8 cellular contexts compared by ENCODE assay signal in the genomic region with DNA sequence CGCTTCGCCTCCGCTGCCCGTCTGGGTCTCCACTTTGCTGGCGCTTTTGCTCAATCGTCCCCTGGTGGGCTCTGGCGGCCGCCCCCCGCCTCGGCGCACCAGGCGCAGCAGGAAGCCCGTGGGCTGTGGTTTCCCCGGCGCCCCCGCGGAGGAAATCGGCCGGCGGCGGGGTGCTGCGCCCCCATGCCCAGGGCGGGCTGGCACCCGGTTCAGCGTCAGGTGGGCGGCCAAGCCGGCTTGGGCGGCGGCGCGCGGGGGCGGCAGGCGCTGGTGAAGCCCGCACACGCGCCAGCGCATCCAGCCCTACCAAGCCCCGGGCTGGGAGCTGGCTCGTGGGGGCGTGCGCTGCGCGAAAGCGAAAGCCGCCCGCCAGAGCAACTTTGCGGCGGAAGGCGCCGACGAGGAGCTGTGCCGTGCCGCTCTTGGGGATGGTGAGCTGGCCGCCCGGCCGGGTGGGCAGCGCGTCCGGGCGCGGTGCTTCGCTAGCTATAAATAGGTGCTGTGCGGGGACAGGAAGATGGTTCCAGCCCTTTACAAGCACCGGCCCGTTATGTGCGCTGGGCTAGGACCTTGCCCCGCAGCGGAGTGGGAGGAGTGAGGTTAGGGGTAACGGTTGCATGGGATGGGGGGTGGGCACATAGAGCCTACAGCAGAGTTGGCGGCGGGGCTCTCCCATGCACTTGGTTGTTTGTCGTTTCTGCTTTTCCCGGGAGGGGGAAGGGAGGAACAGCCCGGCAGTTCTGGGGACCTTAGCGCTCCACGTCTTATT. TPM values are rescaled to one million over a fixed set of nuclear protein-coding genes. Genes with fewer than 3 reads are reported as not detected.
A peak's percentile ranks its signal among the peaks of the same experiment; 100 is the strongest.
DNase-seq lines count a peak whose midpoint lies in the region; ATAC-seq and TF ChIP-seq lines count a peak whose summit lies in the region.

No MANE protein-coding gene starts in this region.

- under 1% methylated on average over 77 of the region's 77 CpGs for WGBS in thymus

- H3K27ac ChIP-seq in fibroblast of lung (ENCODE audit: insufficient read depth, low read length) (peak overlapping the region; percentile 66), thymus (ENCODE audit: low read depth) (peak overlapping the region; percentile 83)

- peak overlapping the region; percentile 86 for H3K4me3 Mint-ChIP-seq in activated T-cell treated with anti-CD3 and anti-CD28 coated beads, Interleukin-2, amount 50 U/mL, for 4 hours

- H3K27me3 ChIP-seq in H7 (ENCODE audit: control insufficient read depth, insufficient read depth, low read length), result no peaks in the 10 kb centered on the region
- no peaks in the 10 kb centered on the region for H3K27me3 ChIP-seq in fibroblast of lung (ENCODE audit: control insufficient read depth, insufficient read depth, low read length)
- no peaks in the 10 kb centered on the region for H3K27me3 ChIP-seq in neuron (ENCODE audit: insufficient read depth, low read length)
- H3K27me3 ChIP-seq in thymus (ENCODE audit: control insufficient read depth, insufficient read depth), result no peaks in the 10 kb centered on the region

- no peaks in the 10 kb centered on the region for H3K27me3 Mint-ChIP-seq in activated T-cell treated with anti-CD3 and anti-CD28 coated beads, Interleukin-2, amount 50 U/mL, for 4 hours (ENCODE audit: low read depth)

- TF ChIP-seq CTCF in fibroblast of lung (conservative IDR thresholded peaks at IDR 0.05 in 1 of 2, IDR thresholded peaks at IDR 0.05 in 1 of 2; ENCODE audit: low read depth in 1 of 2, low read length in 2 of 2), result no peak

- H4K20me1 ChIP-seq in fibroblast of lung (ENCODE audit: control insufficient read depth, extremely low read depth, insufficient read depth, low read length), result no peaks in the 10 kb centered on the region

- peaks cover 82% of the 10 kb centered on the region for H3K4me1 Mint-ChIP-seq in activated T-cell treated with anti-CD3 and anti-CD28 coated beads, Interleukin-2, amount 50 U/mL, for 4 hours (ENCODE audit: low read depth)

- H3K4me1 ChIP-seq in fibroblast of lung (ENCODE audit: control insufficient read depth, extremely low read depth, insufficient read depth, low read length) (peaks cover 30% of the 10 kb centered on the region), neuron (ENCODE audit: insufficient read depth, low read length) (peaks cover 12% of the 10 kb centered on the region), thymus (ENCODE audit: control insufficient read depth, insufficient read depth, low read length) (peaks cover 45% of the 10 kb centered on the region)

- peak overlapping the region; percentile 78 for H3K9ac ChIP-seq in fibroblast of lung (ENCODE audit: insufficient read depth, low read length)

- H3K36me3 Mint-ChIP-seq in activated T-cell treated with anti-CD3 and anti-CD28 coated beads, Interleukin-2, amount 50 U/mL, for 4 hours (ENCODE audit: insufficient read depth), result no peaks in the 10 kb centered on the region

- no peaks in the 10 kb centered on the region for H3K9me3 Mint-ChIP-seq in activated T-cell treated with anti-CD3 and anti-CD28 coated beads, Interleukin-2, amount 50 U/mL, for 4 hours

- H3K4me2 ChIP-seq in fibroblast of lung (ENCODE audit: extremely low read depth, insufficient read depth, low read length), result peak overlapping the region; percentile 92

- no peaks in the 10 kb centered on the region; the same call in 1 of the 2 replicates for H3K36me3 ChIP-seq in H7 (replicated peaks; ENCODE audit: control insufficient read depth, insufficient read depth, low read length)
- H3K36me3 ChIP-seq in fibroblast of lung (ENCODE audit: control insufficient read depth, insufficient read depth, low read length), result peaks cover 5% of the 10 kb centered on the region
- H3K36me3 ChIP-seq in neuron (ENCODE audit: insufficient read depth, low read length), result no peaks in the 10 kb centered on the region
- H3K36me3 ChIP-seq in thymus (ENCODE audit: control insufficient read depth, insufficient read depth), result peaks cover 11% of the 10 kb centered on the region

- peaks cover 40% of the 10 kb centered on the region for H3K79me2 ChIP-seq in fibroblast of lung (ENCODE audit: control insufficient read depth, insufficient read depth, low read length)

- H2AFZ ChIP-seq in fibroblast of lung (ENCODE audit: low read length), result peak overlapping the region; percentile 10
- H2AFZ ChIP-seq in neuron (ENCODE audit: low read depth, low read length), result no peak overlapping the region

- H3K9me3 ChIP-seq in fibroblast of lung (ENCODE audit: control insufficient read depth, insufficient read depth, low read depth, low read length), result no peaks in the 10 kb centered on the region
- no peaks in the 10 kb centered on the region for H3K9me3 ChIP-seq in neuron (ENCODE audit: low read length)
- H3K9me3 ChIP-seq in thymus (ENCODE audit: control insufficient read depth), result no peaks in the 10 kb centered on the region

- DNase-seq in ELR (ENCODE audit: low read depth), result peak; percentile 73
- peak; percentile 83 for DNase-seq in H7
- peak; percentile 63 for DNase-seq in NCI-H69 (lab: John Stamatoyannopoulos, UW)
- peak; percentile 75 for DNase-seq in activated T-cell treated with anti-CD3 and anti-CD28 coated beads, Interleukin-2, amount 50 U/mL, for 4 hours
- DNase-seq in fibroblast of lung (ENCODE audit: low read depth in 2 of 2), result peak; percentile 23 to 58
- no peak for DNase-seq in SW 1271 (lab: John Stamatoyannopoulos, UW)

- ATAC-seq in activated T-cell treated with anti-CD3 and anti-CD28 coated beads, Interleukin-2, amount 50 U/mL, for 4 hours, result peak; percentile 79 to 80

- H3K4me3 ChIP-seq in H7 (ENCODE audit: insufficient read depth, low read depth, low read length) (peak overlapping the region; percentile 53), fibroblast of lung (replicated peaks in 1 of 4; ENCODE audit: control extremely low read depth in 1 of 4, insufficient read depth in 1 of 4, low read depth in 3 of 4, low read length in 4 of 4) (peak overlapping the region; percentile 78 to 93 (median 78)), neuron (ENCODE audit: low read length) (peak overlapping the region; percentile 25), thymus (ENCODE audit: low read length) (peak overlapping the region; percentile 75)

RNA-seq across cellular contexts. Expression of gene SUSD2, which starts 25.0 kb away (rescaled TPM):
- 0.83 and 1.3 TPM in 2 replicates for total RNA-seq in H7 (2014; rRNA removed; shearing (Covaris generic))
- 1 to 10 TPM; 1.2 to 1.7 (median 1.6) TPM for total RNA-seq in activated T-cell treated with anti-CD3 and anti-CD28 coated beads, Interleukin-2, amount 50 U/mL, for 4 hours
- 0.77 and 10.6 TPM in 2 replicates for total RNA-seq in fibroblast of lung
- 10.5 and 11.9 TPM in 2 replicates for polyA plus RNA-seq in fibroblast of lung
- polyA plus RNA-seq in fibroblast of lung (2012), result 18.5 and 23.8 TPM in 2 replicates
- 14.8 and 45.0 TPM in 2 replicates for polyA minus RNA-seq in fibroblast of lung (ENCODE audit: low replicate concordance)
- polyA plus RNA-seq in thymus, result 4.1 TPM

Comparison
In these comparisons a context has a peak if more than half of its experiments do, and no peak if none do; other contexts are left out.
1. DNase-seq: peak in ELR (single experiment), H7 (single experiment), NCI-H69 (single experiment), activated T-cell treated with anti-CD3 and anti-CD28 coated beads, Interleukin-2, amount 50 U/mL, for 4 hours (single experiment) and fibroblast of lung (2 of 2); none in SW 1271 (0 of 2).
2. H3K4me3 ChIP-seq: peak in every context shown above with its lines; median percentile 78 in fibroblast of lung; 75 in thymus; 53 in H7; 25 in neuron.